In genomic region chr7:128613366-128613765, GRCh38 we compare ENCODE assay signal across 1 cellular context. TPM values are rescaled to one million over a fixed set of nuclear protein-coding genes. Genes with fewer than 3 reads are reported as not detected.
"Had no signal": no experiment of that assay in that cellular context is flagged by ENCODE, and none has a peak within 500 bp of the region (broad histone marks: within the 10 kb centered on the region; RNA-seq: fewer than 3 reads in every experiment).

No MANE protein-coding gene starts in this region.

RNA-seq across cellular contexts. Expression of gene GARIN1A, which starts 58.7 kb away (rescaled TPM):
- polyA plus RNA-seq: naive thymus-derived CD4-positive, alpha-beta T cell had no signal
